1 cellular context compared by ENCODE assay signal in genomic region chr5:38463634-38464521, GRCh38.
TF ChIP-seq lines count a peak whose summit lies in the region.

No MANE protein-coding gene starts in this region.

TF ChIP-seq in HEK293, 187 proteins besides CTCF, POLR2A, EP300 and RAD21 (continued from another document):
- TF ChIP-seq, protein P1, sequence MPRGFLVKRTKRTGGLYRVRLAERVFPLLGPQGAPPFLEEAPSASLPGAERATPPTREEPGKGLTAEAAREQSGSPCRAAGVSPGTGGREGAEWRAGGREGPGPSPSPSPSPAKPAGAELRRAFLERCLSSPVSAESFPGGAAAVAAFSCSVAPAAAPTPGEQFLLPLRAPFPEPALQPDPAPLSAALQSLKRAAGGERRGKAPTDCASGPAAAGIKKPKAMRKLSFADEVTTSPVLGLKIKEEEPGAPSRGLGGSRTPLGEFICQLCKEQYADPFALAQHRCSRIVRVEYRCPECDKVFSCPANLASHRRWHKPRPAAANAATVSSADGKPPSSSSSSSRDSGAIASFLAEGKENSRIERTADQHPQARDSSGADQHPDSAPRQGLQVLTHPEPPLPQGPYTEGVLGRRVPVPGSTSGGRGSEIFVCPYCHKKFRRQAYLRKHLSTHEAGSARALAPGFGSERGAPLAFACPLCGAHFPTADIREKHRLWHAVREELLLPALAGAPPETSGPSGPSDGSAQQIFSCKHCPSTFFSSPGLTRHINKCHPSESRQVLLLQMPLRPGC (tag by site-specific recombination; IDR thresholded peaks at IDR 0.05) = peak; percentile 71; the same call in 1 of the 2 replicates
- TF ChIP-seq EGR2 (tag by site-specific recombination; IDR thresholded peaks at IDR 0.05; ENCODE audit: low read depth) (no peak), ZBTB17 (tag by site-specific recombination; IDR thresholded peaks at IDR 0.05) (no peak), ZNF629 (tag by site-specific recombination; IDR thresholded peaks at IDR 0.05) (0 out of 2 replicates have a peak, but pooled peaks have one; percentile 12), ZNF335 (tag by site-specific recombination; conservative IDR thresholded peaks at IDR 0.05) (no peak)
- TF ChIP-seq, protein P2, sequence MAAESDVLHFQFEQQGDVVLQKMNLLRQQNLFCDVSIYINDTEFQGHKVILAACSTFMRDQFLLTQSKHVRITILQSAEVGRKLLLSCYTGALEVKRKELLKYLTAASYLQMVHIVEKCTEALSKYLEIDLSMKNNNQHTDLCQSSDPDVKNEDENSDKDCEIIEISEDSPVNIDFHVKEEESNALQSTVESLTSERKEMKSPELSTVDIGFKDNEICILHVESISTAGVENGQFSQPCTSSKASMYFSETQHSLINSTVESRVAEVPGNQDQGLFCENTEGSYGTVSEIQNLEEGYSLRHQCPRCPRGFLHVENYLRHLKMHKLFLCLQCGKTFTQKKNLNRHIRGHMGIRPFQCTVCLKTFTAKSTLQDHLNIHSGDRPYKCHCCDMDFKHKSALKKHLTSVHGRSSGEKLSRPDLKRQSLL (tag by site-specific recombination; IDR thresholded peaks at IDR 0.05) = peak; percentile 19; the same call in 1 of the 2 replicates
